Comparison of ENCODE assay signal across 9 cellular contexts in genomic region chr15:33309602-33310276, GRCh38. TPM values are rescaled to one million over a fixed set of nuclear protein-coding genes. Genes with fewer than 3 reads are reported as not detected.
DNase-seq lines count a peak whose midpoint lies in the region; ATAC-seq and TF ChIP-seq lines count a peak whose summit lies in the region.
"Had no signal": no experiment of that assay in that cellular context is flagged by ENCODE, and none has a peak within 500 bp of the region (broad histone marks: within the 10 kb centered on the region; RNA-seq: fewer than 3 reads in every experiment).

No MANE protein-coding gene starts in this region.

- intact Hi-C loops in left cardiac atrium (cut with DNase I): no loop called here
- intact Hi-C loops in cardiac septum (cut with DNase I): no loop called here
- intact Hi-C loops in aorta (cut with DNase I): loop anchor here (2.0 to 5.0 kb wide), 3 partner anchors 298 to 393 kb away; no protein-coding TSS in a partner anchor
- intact Hi-C loops in lower lobe of right lung (cut with DNase I): no loop called here

- H3K4me3 ChIP-seq in SJCRH30: peak overlapping the region; percentile 73
- no peak overlapping the region for H3K4me3 ChIP-seq in aorta (ENCODE audit: low read length in 2 of 2)
- H3K4me3 ChIP-seq in lower lobe of right lung: no peak overlapping the region

- H3K27me3 ChIP-seq in SJCRH30 (no peaks in the 10 kb centered on the region), aorta (ENCODE audit: control insufficient read depth in 1 of 2, insufficient read depth in 2 of 2, low read length in 1 of 2) (no peaks in the 10 kb centered on the region), lower lobe of right lung (ENCODE audit: low read depth) (peaks cover 36% of the 10 kb centered on the region)

- WGBS in aorta, 2 donors: 29 to 33% methylated on average over 7 of the region's 7 CpGs

- no peak overlapping the region for H3K27ac ChIP-seq in SJCRH30
- no peak overlapping the region for H3K27ac ChIP-seq in aorta (ENCODE audit: low read depth in 1 of 2, low read length in 2 of 2)
- H3K27ac ChIP-seq in lower lobe of right lung: no peak overlapping the region
- no peak overlapping the region for H3K27ac ChIP-seq in RWPE1

- DNase-seq in left cardiac atrium (no peak), cardiac septum (ENCODE audit: low spot score) (no peak), SJCRH30 (peak; percentile 86 to 94), iPS-NIHi7 (ENCODE audit: extremely low spot score) (peak; percentile 61), aorta (peak; percentile 52 to 82), lower lobe of right lung (no peak), RWPE1 (ENCODE audit: low spot score) (no peak)
- DNase-seq: NCI-H446 treated with DMSO at 0.1 percent for 48 hours had no signal

- ATAC-seq in left cardiac atrium (peak; percentile 47 to 51), aorta (ENCODE audit: low FRiP score) (peak; percentile 79), GM18519 (IDR thresholded peaks at IDR 0.05; ENCODE audit: low FRiP score, unreplicated experiment) (no peak), lower lobe of right lung (no peak)

- CTCF ChIA-PET in RWPE1 (lab: Yijun Ruan, JAX): interaction anchor here (0.5 to 1.2 kb wide), 4 partner anchors 17 to 393 kb away, joined by 3 to 6 read pairs (median 3); no protein-coding TSS in a partner anchor

- H3K9me3 ChIP-seq in SJCRH30 (replicated peaks) (no peaks in the 10 kb centered on the region), aorta (ENCODE audit: control insufficient read depth, low read length) (no peaks in the 10 kb centered on the region), lower lobe of right lung (no peaks in the 10 kb centered on the region)

- H3K4me1 ChIP-seq in SJCRH30 (no peaks in the 10 kb centered on the region), aorta (ENCODE audit: control insufficient read depth in 1 of 2, insufficient read depth in 2 of 2, low read length in 2 of 2) (no peaks in the 10 kb centered on the region), lower lobe of right lung (no peaks in the 10 kb centered on the region)

- H3K36me3 ChIP-seq in SJCRH30 (no peaks in the 10 kb centered on the region), aorta (ENCODE audit: control insufficient read depth in 1 of 2, insufficient read depth in 2 of 2, low read length in 1 of 2) (no peaks in the 10 kb centered on the region), lower lobe of right lung (no peaks in the 10 kb centered on the region)

- POLR2A ChIA-PET in RWPE1 (lab: Yijun Ruan, JAX; ENCODE audit: low non-redundant PET): interaction anchor here (0.6 kb wide), 1 partner anchor 297 kb away, joined by 3 read pairs; no protein-coding TSS in a partner anchor

- TF ChIP-seq CTCF in lower lobe of right lung (IDR thresholded peaks at IDR 0.05) (no peak), RWPE1 (conservative IDR thresholded peaks at IDR 0.05; ENCODE audit: low read depth) (no peak)

RNA-seq across cellular contexts. Expression of gene RYR3, which starts 1.0 kb away (rescaled TPM):
- total RNA-seq in left cardiac atrium: under 1 TPM; 0.15 to 0.21 TPM
- 0.54 TPM for total RNA-seq in cardiac septum
- 20.0 and 23.4 TPM in 2 replicates for total RNA-seq in SJCRH30 (2014; rRNA removed; shearing (Covaris generic))
- 10 to 100 TPM; 15.6 to 23.1 TPM for total RNA-seq in aorta
- 10 to 100 TPM in 1 of 2 donors, under 1 TPM in 1; 0.88 to 12.0 TPM for polyA plus RNA-seq in aorta
- total RNA-seq in lower lobe of right lung: 0.32 TPM

Comparison
In these comparisons a context has a peak if more than half of its experiments do, and no peak if none do; other contexts are left out.
1. ATAC-seq: peak in left cardiac atrium (2 of 2) and aorta (single experiment); none in GM18519 (single experiment) and lower lobe of right lung (0 of 2).
2. DNase-seq: peak in SJCRH30 (2 of 2), iPS-NIHi7 (single experiment) and aorta (2 of 2); none in left cardiac atrium (single experiment), cardiac septum (single experiment), lower lobe of right lung (single experiment) and RWPE1 (single experiment).
3. RNA of gene RYR3, which starts 1.0 kb away (total RNA-seq): 20.0 to 23.4 TPM in SJCRH30 and 15.6 to 23.1 TPM in aorta; 0.54 TPM in cardiac septum (single experiment), 0.32 TPM in lower lobe of right lung (single experiment) and 0.15 to 0.21 TPM in left cardiac atrium; every median in the first group is over 10 times any median in the second.
4. intact Hi-C loops: an anchor here in aorta (2.0 to 5.0 kb wide); none called in left cardiac atrium, cardiac septum and lower lobe of right lung.